11 cellular contexts compared by ENCODE assay signal in the genomic region with DNA sequence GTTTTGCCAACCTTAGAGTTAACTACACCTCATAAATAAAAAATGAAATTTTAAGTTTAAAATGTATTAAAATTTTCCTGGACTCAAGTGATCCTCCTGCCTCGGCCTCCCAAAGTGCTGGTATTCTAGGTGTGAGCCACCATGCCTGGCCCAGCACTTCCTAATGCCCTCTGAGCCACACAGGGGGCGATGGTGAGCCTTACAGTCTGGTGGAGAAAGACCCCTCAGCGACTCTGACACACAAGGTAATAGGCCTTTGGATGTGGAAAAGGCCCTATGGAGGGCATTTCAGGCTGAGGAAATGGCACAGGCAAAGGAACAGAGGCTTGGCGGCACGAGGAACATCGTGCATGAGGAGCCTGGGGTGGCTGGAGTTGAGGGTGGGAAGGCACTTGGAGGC. TPM values are rescaled to one million over a fixed set of nuclear protein-coding genes. Genes with fewer than 3 reads are reported as not detected.
DNase-seq lines count a peak whose midpoint lies in the region; ATAC-seq and TF ChIP-seq lines count a peak whose summit lies in the region.
"Had no signal": no experiment of that assay in that cellular context is flagged by ENCODE, and none has a peak within 500 bp of the region (broad histone marks: within the 10 kb centered on the region; RNA-seq: fewer than 3 reads in every experiment).

No MANE protein-coding gene starts in this region.

- no peaks in the 10 kb centered on the region for H3K79me1 ChIP-seq in IMR-90 (ENCODE audit: low read depth in 1 of 2, low read length in 2 of 2)

- TF ChIP-seq EP300 in stomach (IDR thresholded peaks at IDR 0.05): no peak

- H3K27ac Mint-ChIP-seq in activated T-cell treated with anti-CD3 and anti-CD28 coated beads, Interleukin-2, amount 50 U/mL, for 24 hours: no peak overlapping the region
- no peak overlapping the region for H3K27ac Mint-ChIP-seq in progenitor cell of endocrine pancreas

- no peak overlapping the region for H4K5ac ChIP-seq in IMR-90 (ENCODE audit: low read depth, low read length)

- TF ChIP-seq POLR2A in IMR-90 (IDR thresholded peaks at IDR 0.05; ENCODE audit: low read depth, low read length): no peak
- no peak for TF ChIP-seq POLR2A in stomach (IDR thresholded peaks at IDR 0.05)

- H2AK9ac ChIP-seq in IMR-90 (replicated peaks; ENCODE audit: low read depth, low read length, poor library complexity): no peak overlapping the region

- no peak overlapping the region for H3K4me2 ChIP-seq in IMR-90 (ENCODE audit: low read depth, low read length)

- H2BK20ac ChIP-seq in IMR-90 (ENCODE audit: low read depth, low read length): no peak overlapping the region

- H3K4me1 ChIP-seq in IMR-90 (ENCODE audit: control insufficient read depth, insufficient read depth, low read length): no peaks in the 10 kb centered on the region
- H3K4me1 ChIP-seq in stomach: peaks cover under 1 to 11% (median 3%) of the 10 kb centered on the region in 4 donors

- H3K36me3 Mint-ChIP-seq in activated T-cell treated with anti-CD3 and anti-CD28 coated beads, Interleukin-2, amount 50 U/mL, for 24 hours (ENCODE audit: low read depth): no peaks in the 10 kb centered on the region
- no peaks in the 10 kb centered on the region for H3K36me3 Mint-ChIP-seq in progenitor cell of endocrine pancreas (ENCODE audit: insufficient read depth)

- ATAC-seq in IMR-90 (ENCODE audit: low read depth): no peak
- no peak for ATAC-seq in GM18498 (IDR thresholded peaks at IDR 0.05; ENCODE audit: unreplicated experiment)
- ATAC-seq: Right ventricle myocardium inferior had no signal

- H3K4me1 Mint-ChIP-seq in activated T-cell treated with anti-CD3 and anti-CD28 coated beads, Interleukin-2, amount 50 U/mL, for 24 hours (ENCODE audit: low read depth): no peaks in the 10 kb centered on the region
- H3K4me1 Mint-ChIP-seq in progenitor cell of endocrine pancreas (ENCODE audit: low read depth): peaks cover 9% of the 10 kb centered on the region

- no peak overlapping the region for H2BK5ac ChIP-seq in IMR-90 (ENCODE audit: low read depth, low read length, poor library complexity, severe bottlenecking)

- no CpG with 5 or more reads among the region's 6 CpGs for WGBS in IMR-90 (ENCODE audit: extremely low coverage in 2 of 2, insufficient read length in 1 of 2), 2 experiments
- WGBS in stomach, 5 donors: 78 to 86% (median 84%) methylated on average over 6 of the region's 6 CpGs

- POLR2A ChIA-PET in IMR-90 (lab: Charles Lee; ENCODE audit: unreplicated experiment): no interaction called here

- H3K9me1 ChIP-seq in IMR-90 (ENCODE audit: insufficient read depth, low read length): no peaks in the 10 kb centered on the region

- H3K36me3 ChIP-seq in IMR-90 (ENCODE audit: control insufficient read depth, insufficient read depth, low read length) (no peaks in the 10 kb centered on the region), brain microvascular endothelial cell (replicated peaks) (no peaks in the 10 kb centered on the region), stomach (no peaks in the 10 kb centered on the region)
- H3K36me3 ChIP-seq: ascending aorta had no signal

- peaks cover 13% of the 10 kb centered on the region; the same call in 1 of the 2 replicates for H3K27me3 ChIP-seq in IMR-90 (ENCODE audit: control insufficient read depth, insufficient read depth, low read length)
- H3K27me3 ChIP-seq in brain microvascular endothelial cell (replicated peaks): no peaks in the 10 kb centered on the region
- H3K27me3 ChIP-seq in stomach: no peaks in the 10 kb centered on the region
- H3K27me3 ChIP-seq: ascending aorta had no signal

- CTCF ChIA-PET in IMR-90 (lab: Yijun Ruan, JAX): interaction anchor here (0.8 to 1.6 kb wide), 2 partner anchors 92 to 97 kb away, joined by 5 read pairs; no protein-coding TSS in a partner anchor

- H2AFZ ChIP-seq in IMR-90 (replicated peaks; ENCODE audit: low read length, poor library complexity): no peak overlapping the region

- no peak overlapping the region for H3K14ac ChIP-seq in IMR-90 (replicated peaks; ENCODE audit: low read depth, low read length)

- peaks cover 4% of the 10 kb centered on the region for H3K27me3 Mint-ChIP-seq in activated T-cell treated with anti-CD3 and anti-CD28 coated beads, Interleukin-2, amount 50 U/mL, for 24 hours
- peaks cover 44% of the 10 kb centered on the region for H3K27me3 Mint-ChIP-seq in progenitor cell of endocrine pancreas

- H3K9ac ChIP-seq in IMR-90 (ENCODE audit: low read depth, low read length): no peak overlapping the region

- H3K23ac ChIP-seq in IMR-90 (ENCODE audit: low read depth, low read length): no peak overlapping the region

- no peak for TF ChIP-seq RAD21 in IMR-90 (IDR thresholded peaks at IDR 0.05; ENCODE audit: low read length)

- in situ Hi-C loops in IMR-90 (cut with MboI; ENCODE audit: low sequenced_read_pairs) (no loop called here), brain microvascular endothelial cell (cut with HindIII; ENCODE audit: low pct_ligation_motif_present, low sequenced_read_pairs) (no loop called here)

- H3K56ac ChIP-seq in IMR-90 (ENCODE audit: extremely low read depth, insufficient read depth, low read length): no peak overlapping the region

- no TSS peak for BruUV-seq in IMR-90 (replicated peaks; lab: Mats Ljungman, UMichigan)

- intact Hi-C loops in IMR-90 (cut with micrococcal nuclease) (no loop called here), stomach (cut with DNase I; ENCODE audit: low total_unique reads) (no loop called here)

- no peak overlapping the region for H4K8ac ChIP-seq in IMR-90 (ENCODE audit: low read depth in 2 of 2, low read length in 2 of 2)

- no peaks in the 10 kb centered on the region for H3K9me3 Mint-ChIP-seq in activated T-cell treated with anti-CD3 and anti-CD28 coated beads, Interleukin-2, amount 50 U/mL, for 24 hours
- H3K9me3 Mint-ChIP-seq in progenitor cell of endocrine pancreas (ENCODE audit: low read depth): no peaks in the 10 kb centered on the region

- no peak overlapping the region for H2AK5ac ChIP-seq in IMR-90 (ENCODE audit: low read depth, low read length)

- H3K9me3 ChIP-seq in IMR-90 (ENCODE audit: control insufficient read depth, insufficient read depth, low read length): no peaks in the 10 kb centered on the region
- H3K9me3 ChIP-seq in stomach: no peaks in the 10 kb centered on the region
- H3K9me3 ChIP-seq: ascending aorta had no signal

- peak; percentile 21 for DNase-seq in activated T-cell treated with anti-CD3 and anti-CD28 coated beads for 4 hours
- DNase-seq in activated T-cell treated with anti-CD3 and anti-CD28 coated beads, Interleukin-2, amount 50 U/mL, for 24 hours: no peak
- no peak for DNase-seq in IMR-90
- DNase-seq in brain microvascular endothelial cell: no peak
- DNase-seq in progenitor cell of endocrine pancreas (ENCODE audit: low spot score, unreplicated experiment): no peak
- DNase-seq in stomach: no peak
- no peak for DNase-seq in NCI-H1092 (lab: John Stamatoyannopoulos, UW)
- DNase-seq: NCI-H2029 had no signal

- 0 out of 2 replicates have a peak, but pooled peaks have one; percentile 16 for TF ChIP-seq CTCF in IMR-90 (conservative IDR thresholded peaks at IDR 0.05; ENCODE audit: low read depth, low read length)
- TF ChIP-seq CTCF in brain microvascular endothelial cell (IDR thresholded peaks at IDR 0.05; ENCODE audit: low read depth, low read length, missing control alignments): peak; percentile 62
- peak; percentile 38 for TF ChIP-seq CTCF in progenitor cell of endocrine pancreas (IDR thresholded peaks at IDR 0.05; ENCODE audit: unreplicated experiment)
- TF ChIP-seq CTCF in stomach (IDR thresholded peaks at IDR 0.05): peak in 1 of 7 experiments; percentile 9

- H3K4ac ChIP-seq in IMR-90 (ENCODE audit: low read depth, low read length): no peak overlapping the region

- no peaks in the 10 kb centered on the region for H4K20me1 ChIP-seq in IMR-90 (ENCODE audit: insufficient read depth, low read length)

- H3K27ac ChIP-seq in IMR-90 (ENCODE audit: insufficient read depth, low read length): no peak overlapping the region
- H3K27ac ChIP-seq in brain microvascular endothelial cell: no peak overlapping the region
- H3K27ac ChIP-seq in stomach: no peak overlapping the region
- H3K27ac ChIP-seq: ascending aorta had no signal

- no peak overlapping the region for H3K18ac ChIP-seq in IMR-90 (ENCODE audit: low read depth, low read length)

- dilution Hi-C loops in IMR-90 (cut with HindIII; ENCODE audit: low sequenced_read_pairs, unreplicated experiment): no loop called here

- H3K4me3 ChIP-seq in IMR-90 (ENCODE audit: insufficient read depth, low read depth, low read length) (no peak overlapping the region), brain microvascular endothelial cell (ENCODE audit: low read depth, low read length) (no peak overlapping the region), stomach (no peak overlapping the region)
- H3K4me3 ChIP-seq: ascending aorta had no signal

- H2BK120ac ChIP-seq in IMR-90 (ENCODE audit: low read depth, low read length): no peak overlapping the region

- H3K4me3 Mint-ChIP-seq in activated T-cell treated with anti-CD3 and anti-CD28 coated beads, Interleukin-2, amount 50 U/mL, for 24 hours: no peak overlapping the region
- H3K4me3 Mint-ChIP-seq in progenitor cell of endocrine pancreas (ENCODE audit: low read depth): no peak overlapping the region

- H2BK15ac ChIP-seq in IMR-90 (ENCODE audit: low read depth, low read length): no peak overlapping the region

- H4K91ac ChIP-seq in IMR-90 (ENCODE audit: insufficient read depth, low read depth, low read length): no peak overlapping the region

TF ChIP-seq in IMR-90, 13 proteins besides CTCF, POLR2A, EP300 and RAD21 (continues in another document):
- no peak for TF ChIP-seq CHD1 (IDR thresholded peaks at IDR 0.05; ENCODE audit: low read depth, low read length)
- TF ChIP-seq, protein P1, sequence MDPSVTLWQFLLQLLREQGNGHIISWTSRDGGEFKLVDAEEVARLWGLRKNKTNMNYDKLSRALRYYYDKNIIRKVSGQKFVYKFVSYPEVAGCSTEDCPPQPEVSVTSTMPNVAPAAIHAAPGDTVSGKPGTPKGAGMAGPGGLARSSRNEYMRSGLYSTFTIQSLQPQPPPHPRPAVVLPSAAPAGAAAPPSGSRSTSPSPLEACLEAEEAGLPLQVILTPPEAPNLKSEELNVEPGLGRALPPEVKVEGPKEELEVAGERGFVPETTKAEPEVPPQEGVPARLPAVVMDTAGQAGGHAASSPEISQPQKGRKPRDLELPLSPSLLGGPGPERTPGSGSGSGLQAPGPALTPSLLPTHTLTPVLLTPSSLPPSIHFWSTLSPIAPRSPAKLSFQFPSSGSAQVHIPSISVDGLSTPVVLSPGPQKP (IDR thresholded peaks at IDR 0.05; ENCODE audit: borderline replicate concordance, low read depth, low read length): no peak
- TF ChIP-seq SMC3 (IDR thresholded peaks at IDR 0.05; ENCODE audit: low read depth, low read length): no peak
- no peak for TF ChIP-seq MAFK (IDR thresholded peaks at IDR 0.05; ENCODE audit: low read depth, low read length)

RNA-seq across cellular contexts. Expression of a gene that starts 6.7 kb away (rescaled TPM):
- total RNA-seq in IMR-90 (2012; rRNA removed) (under 0.01 and 0.28 TPM in 2 replicates), progenitor cell of endocrine pancreas (27.8 and 30.8 TPM in 2 replicates), stomach (100 to 1,000 TPM in 1 of 5 donors, 10 to 100 TPM in 3, 1 to 10 TPM in 1; 2.6 to 152 (median 38.4) TPM)
- polyA plus RNA-seq in IMR-90 (2012; rRNA removed) (1.6 and 2.2 TPM in 2 replicates), stomach (10 to 100 TPM in 2 of 3 donors, 1 to 10 TPM in 1; 8.6 to 22.5 (median 13.5) TPM)
- polyA plus RNA-seq in IMR-90 (2012; cell fraction: cytosol; rRNA removed): 1.7 and 7.4 TPM in 2 replicates
- 1.2 and 3.1 TPM in 2 replicates for polyA plus RNA-seq in IMR-90 (2012; cell fraction: nucleus; rRNA removed; ENCODE audit: low replicate concordance)
